In genomic region chr18:79450289-79450920, GRCh38 we compare ENCODE assay signal across 1 cellular context.
TF ChIP-seq lines count a peak whose summit lies in the region.

No MANE protein-coding gene starts in this region.

TF ChIP-seq in WTC11, 78 proteins besides CTCF, POLR2A, EP300 and RAD21 (continued from another document):
- TF ChIP-seq E2F4 (CRISPR knock-in tag; IDR thresholded peaks at IDR 0.05; ENCODE audit: borderline replicate concordance, low read depth) (no peak), HMGA2 (CRISPR knock-in tag; IDR thresholded peaks at IDR 0.05) (peak; percentile 93)
